10 cellular contexts compared by ENCODE assay signal in the genomic region with DNA sequence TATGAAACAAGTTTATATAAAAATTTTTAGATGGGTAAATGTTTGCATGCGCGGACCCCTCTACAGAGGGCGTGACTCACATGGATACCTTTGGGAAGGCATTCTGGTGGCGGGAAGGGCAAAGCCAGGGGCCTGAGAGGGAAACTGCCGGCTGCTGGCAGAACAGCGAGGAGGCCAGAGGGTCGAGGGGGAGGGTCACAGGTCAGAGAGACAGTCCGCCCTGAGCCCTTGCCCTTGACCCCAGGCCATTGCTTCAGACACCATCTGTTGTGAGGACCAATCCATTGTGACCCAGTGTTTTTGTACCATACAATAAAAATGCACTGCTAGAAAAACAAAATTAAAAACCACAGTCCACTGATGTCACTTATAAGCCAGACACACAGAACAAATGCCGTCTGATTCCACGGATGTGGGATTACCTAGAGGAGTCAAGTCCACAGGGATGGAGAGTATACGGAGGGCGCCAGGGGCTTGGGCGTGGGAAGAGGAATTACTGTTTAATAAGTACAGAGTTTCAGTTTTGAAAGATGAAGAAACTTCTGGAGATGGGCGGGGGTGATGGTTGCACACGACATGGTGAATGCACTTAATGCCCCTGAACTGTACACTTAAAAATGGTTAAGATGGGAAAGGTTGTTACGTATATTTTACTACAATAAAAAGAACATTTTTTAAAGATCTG. TPM values are rescaled to one million over a fixed set of nuclear protein-coding genes. Genes with fewer than 3 reads are reported as not detected.
DNase-seq lines count a peak whose midpoint lies in the region; ATAC-seq and TF ChIP-seq lines count a peak whose summit lies in the region.
"Had no signal": no experiment of that assay in that cellular context is flagged by ENCODE, and none has a peak within 500 bp of the region (broad histone marks: within the 10 kb centered on the region; RNA-seq: fewer than 3 reads in every experiment).

No MANE protein-coding gene starts in this region.

- H3K36me3 Mint-ChIP-seq in activated B cell treated with CpG ODN at 0.5 μM for 24 hours (ENCODE audit: low read depth) = no peaks in the 10 kb centered on the region

- peaks cover 0 to 61% (median 32%) of the 10 kb centered on the region in 9 donors for H3K4me1 ChIP-seq in heart right ventricle
- no peaks in the 10 kb centered on the region for H3K4me1 ChIP-seq in iPS-20b (ENCODE audit: insufficient read depth, low read length)

- no peak overlapping the region for H3K9ac ChIP-seq in iPS-20b (ENCODE audit: low read depth, low read length)

- peak overlapping the region; percentile 78 for H3K4me3 Mint-ChIP-seq in activated B cell treated with CpG ODN at 0.5 μM for 24 hours

- H3K4me3 ChIP-seq in heart right ventricle (peak overlapping the region in 8 of 10 donors; percentile 40 to 68 (median 56)), iPS-20b (ENCODE audit: low read length) (peak overlapping the region; percentile 55; the same call in 1 of the 2 replicates)

- CTCF ChIA-PET in activated B cell treated with CpG ODN at 0.5 μM for 24 hours (lab: Charles Lee) = no interaction called here

- H3K27ac Mint-ChIP-seq in activated B cell treated with CpG ODN at 0.5 μM for 24 hours = peak overlapping the region; percentile 67

- no peaks in the 10 kb centered on the region for H3K9me3 Mint-ChIP-seq in activated B cell treated with CpG ODN at 0.5 μM for 24 hours

- POLR2A ChIA-PET in activated B cell treated with CpG ODN at 0.5 μM for 24 hours (lab: Charles Lee) = interaction anchor here (0.7 to 1.2 kb wide), 5 partner anchors 19 to 242 kb away, joined by 3 to 4 read pairs (median 4); a partner anchor contains a TSS

- 32 to 44% methylated on average over 16 of the region's 16 CpGs for WGBS in heart right ventricle, 2 donors

- peaks cover 52% of the 10 kb centered on the region for H3K27me3 Mint-ChIP-seq in activated B cell treated with CpG ODN at 0.5 μM for 24 hours

- H3K27me3 ChIP-seq in heart right ventricle = peaks cover 13 to 96% (median 89%) of the 10 kb centered on the region in 7 donors
- peaks cover 96% of the 10 kb centered on the region for H3K27me3 ChIP-seq in iPS-20b (ENCODE audit: insufficient read depth, low read length)

- DNase-seq in heart right ventricle (no peak), cardiac septum (ENCODE audit: low spot score) (no peak), activated B cell treated with CpG ODN at 0.5 μM for 24 hours (no peak), ureter (ENCODE audit: low spot score) (peak; percentile 27)
- DNase-seq: NCI-H1930, SHP77 had no signal

- TF ChIP-seq CTCF in heart right ventricle (IDR thresholded peaks at IDR 0.05) (no peak), activated B cell treated with CpG ODN at 0.5 μM for 24 hours (IDR thresholded peaks at IDR 0.05) (no peak)

- intact Hi-C loops in heart right ventricle (cut with DNase I) (loop anchor here in 2 of 10 donors (10.0 kb wide), 2 partner anchors 103 to 187 kb away; a partner anchor contains a TSS), cardiac septum (cut with DNase I) (no loop called here), activated B cell treated with CpG ODN at 0.5 μM for 24 hours (cut with micrococcal nuclease) (loop anchor here (1.0 to 5.0 kb wide), 3 partner anchors 77 to 249 kb away; a partner anchor contains a TSS)

- H3K36me3 ChIP-seq in heart right ventricle = peaks cover 0 to 36% (median 0%) of the 10 kb centered on the region in 9 donors
- H3K36me3 ChIP-seq in iPS-20b (ENCODE audit: insufficient read depth, low read depth, low read length) = no peaks in the 10 kb centered on the region

- H3K4me1 Mint-ChIP-seq in activated B cell treated with CpG ODN at 0.5 μM for 24 hours = peaks cover 46% of the 10 kb centered on the region

- H3K9me3 ChIP-seq in heart right ventricle (no peaks in the 10 kb centered on the region), iPS-20b (ENCODE audit: insufficient read depth, low read depth, low read length) (no peaks in the 10 kb centered on the region)

- H3K27ac ChIP-seq in heart right ventricle (peak overlapping the region in 8 of 10 donors; percentile 49 to 92 (median 85)), iPS-20b (ENCODE audit: low read length) (no peak overlapping the region)

- ATAC-seq in heart right ventricle (no peak), activated B cell treated with CpG ODN at 0.5 μM for 24 hours (ENCODE audit: low read depth) (no peak), GM19035 (IDR thresholded peaks at IDR 0.05; ENCODE audit: unreplicated experiment) (no peak), HG02588 (IDR thresholded peaks at IDR 0.05; ENCODE audit: unreplicated experiment) (no peak), HG02885 (IDR thresholded peaks at IDR 0.05; ENCODE audit: poor library complexity, unreplicated experiment) (no peak)

RNA-seq across cellular contexts. Expression of a gene that starts 11.9 kb away (rescaled TPM):
- total RNA-seq in heart right ventricle (100 to 1,000 TPM in 2 of 10 donors, 10 to 100 TPM in 8; 16.0 to 140 (median 29.2) TPM), cardiac septum (25.2 TPM), activated B cell treated with CpG ODN at 0.5 μM for 24 hours (24.3 and 27.6 TPM in 2 replicates), ureter (26.0 TPM)
- 100 to 1,000 TPM in 1 of 2 donors, 10 to 100 TPM in 1; 38.8 to 254 TPM for polyA plus RNA-seq in heart right ventricle
